Comparison of ENCODE assay signal across 1 cellular context in the genomic region with DNA sequence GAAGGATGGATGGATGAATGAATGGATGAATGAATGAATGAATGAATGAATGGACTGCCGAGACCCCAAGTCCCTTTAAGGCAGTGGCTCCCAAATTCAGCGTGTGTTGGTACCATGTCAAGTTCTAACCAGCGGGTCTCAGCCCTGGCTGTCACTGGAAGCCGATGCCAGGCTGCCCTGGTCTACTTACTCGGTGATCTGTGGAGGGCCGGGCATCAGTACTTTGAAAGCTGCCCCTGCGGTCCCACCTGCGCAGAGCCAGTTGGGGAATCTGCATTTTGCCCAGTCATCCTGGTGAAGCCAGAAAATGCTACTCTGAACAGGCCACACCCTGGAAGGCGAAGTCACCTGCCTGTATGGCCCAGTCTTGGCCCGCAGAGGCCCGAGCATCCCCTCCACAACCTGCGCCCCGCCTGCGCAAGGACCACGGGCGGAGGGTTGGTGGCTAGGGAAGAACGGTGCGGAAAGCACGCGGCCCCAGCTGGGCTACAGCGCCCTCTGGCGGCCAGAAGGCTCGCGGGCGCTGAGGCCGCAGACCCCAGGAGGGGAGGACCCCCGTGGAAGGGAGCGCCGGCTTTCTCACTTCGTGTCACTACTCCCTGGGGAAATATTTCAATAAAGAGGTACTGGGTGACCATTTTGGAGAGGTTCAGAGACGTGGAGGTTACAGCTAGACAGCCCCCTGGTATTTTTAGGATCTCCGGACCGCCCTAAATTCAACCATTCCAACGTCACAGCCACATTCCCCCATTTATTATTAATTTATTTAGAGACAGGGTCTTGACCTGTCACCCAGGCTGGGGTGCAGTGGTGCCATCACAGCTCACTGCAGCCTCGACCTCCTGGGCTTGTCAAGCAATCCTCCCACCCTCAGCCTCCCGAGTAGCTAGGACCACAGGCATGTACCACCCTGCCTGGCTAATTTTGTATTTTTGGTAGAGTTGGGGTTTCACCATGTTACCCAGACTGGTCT.
TF ChIP-seq lines count a peak whose summit lies in the region.

No MANE protein-coding gene starts in this region.

TF ChIP-seq in HepG2, 621 proteins besides CTCF, POLR2A, EP300 and RAD21 (continued from another document and continues in another):
- TF ChIP-seq, protein P1, sequence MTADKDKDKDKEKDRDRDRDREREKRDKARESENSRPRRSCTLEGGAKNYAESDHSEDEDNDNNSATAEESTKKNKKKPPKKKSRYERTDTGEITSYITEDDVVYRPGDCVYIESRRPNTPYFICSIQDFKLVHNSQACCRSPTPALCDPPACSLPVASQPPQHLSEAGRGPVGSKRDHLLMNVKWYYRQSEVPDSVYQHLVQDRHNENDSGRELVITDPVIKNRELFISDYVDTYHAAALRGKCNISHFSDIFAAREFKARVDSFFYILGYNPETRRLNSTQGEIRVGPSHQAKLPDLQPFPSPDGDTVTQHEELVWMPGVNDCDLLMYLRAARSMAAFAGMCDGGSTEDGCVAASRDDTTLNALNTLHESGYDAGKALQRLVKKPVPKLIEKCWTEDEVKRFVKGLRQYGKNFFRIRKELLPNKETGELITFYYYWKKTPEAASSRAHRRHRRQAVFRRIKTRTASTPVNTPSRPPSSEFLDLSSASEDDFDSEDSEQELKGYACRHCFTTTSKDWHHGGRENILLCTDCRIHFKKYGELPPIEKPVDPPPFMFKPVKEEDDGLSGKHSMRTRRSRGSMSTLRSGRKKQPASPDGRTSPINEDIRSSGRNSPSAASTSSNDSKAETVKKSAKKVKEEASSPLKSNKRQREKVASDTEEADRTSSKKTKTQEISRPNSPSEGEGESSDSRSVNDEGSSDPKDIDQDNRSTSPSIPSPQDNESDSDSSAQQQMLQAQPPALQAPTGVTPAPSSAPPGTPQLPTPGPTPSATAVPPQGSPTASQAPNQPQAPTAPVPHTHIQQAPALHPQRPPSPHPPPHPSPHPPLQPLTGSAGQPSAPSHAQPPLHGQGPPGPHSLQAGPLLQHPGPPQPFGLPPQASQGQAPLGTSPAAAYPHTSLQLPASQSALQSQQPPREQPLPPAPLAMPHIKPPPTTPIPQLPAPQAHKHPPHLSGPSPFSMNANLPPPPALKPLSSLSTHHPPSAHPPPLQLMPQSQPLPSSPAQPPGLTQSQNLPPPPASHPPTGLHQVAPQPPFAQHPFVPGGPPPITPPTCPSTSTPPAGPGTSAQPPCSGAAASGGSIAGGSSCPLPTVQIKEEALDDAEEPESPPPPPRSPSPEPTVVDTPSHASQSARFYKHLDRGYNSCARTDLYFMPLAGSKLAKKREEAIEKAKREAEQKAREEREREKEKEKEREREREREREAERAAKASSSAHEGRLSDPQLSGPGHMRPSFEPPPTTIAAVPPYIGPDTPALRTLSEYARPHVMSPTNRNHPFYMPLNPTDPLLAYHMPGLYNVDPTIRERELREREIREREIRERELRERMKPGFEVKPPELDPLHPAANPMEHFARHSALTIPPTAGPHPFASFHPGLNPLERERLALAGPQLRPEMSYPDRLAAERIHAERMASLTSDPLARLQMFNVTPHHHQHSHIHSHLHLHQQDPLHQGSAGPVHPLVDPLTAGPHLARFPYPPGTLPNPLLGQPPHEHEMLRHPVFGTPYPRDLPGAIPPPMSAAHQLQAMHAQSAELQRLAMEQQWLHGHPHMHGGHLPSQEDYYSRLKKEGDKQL (CRISPR knock-in tag; IDR thresholded peaks at IDR 0.05; ENCODE audit: low read depth), result no peak
- TF ChIP-seq E2F5 (CRISPR knock-in tag; conservative IDR thresholded peaks at IDR 0.05) (no peak), BCL3 (CRISPR knock-in tag; IDR thresholded peaks at IDR 0.05) (no peak), NRL (CRISPR knock-in tag; IDR thresholded peaks at IDR 0.05; ENCODE audit: borderline replicate concordance) (no peak), PITX1 (CRISPR knock-in tag; IDR thresholded peaks at IDR 0.05) (no peak), ZNF577 (CRISPR knock-in tag; IDR thresholded peaks at IDR 0.05; ENCODE audit: borderline replicate concordance, low read depth) (no peak), ZNF281 (CRISPR knock-in tag; IDR thresholded peaks at IDR 0.05; ENCODE audit: borderline replicate concordance) (no peak), SAP130 (CRISPR knock-in tag; IDR thresholded peaks at IDR 0.05; ENCODE audit: low read depth) (0 out of 2 replicates have a peak, but pooled peaks have one; percentile 23), ZNF326 (CRISPR knock-in tag; IDR thresholded peaks at IDR 0.05; ENCODE audit: borderline replicate concordance) (no peak), ZNF343 (CRISPR knock-in tag; IDR thresholded peaks at IDR 0.05) (no peak), CBX5 (CRISPR knock-in tag; IDR thresholded peaks at IDR 0.05; ENCODE audit: borderline replicate concordance) (no peak), ZNF674 (CRISPR knock-in tag; IDR thresholded peaks at IDR 0.05; ENCODE audit: low read depth) (no peak), NR2F6 (IDR thresholded peaks at IDR 0.05) (no peak), NR2F6 (CRISPR knock-in tag; IDR thresholded peaks at IDR 0.05) (peak; percentile 32; the same call in 1 of the 2 replicates), SP1 (IDR thresholded peaks at IDR 0.05) (no peak), SP1 (CRISPR knock-in tag; IDR thresholded peaks at IDR 0.05) (no peak), TAF1 (CRISPR knock-in tag; IDR thresholded peaks at IDR 0.05) (no peak), ZNF713 (CRISPR knock-in tag; IDR thresholded peaks at IDR 0.05) (no peak), FOXK1 (CRISPR knock-in tag; IDR thresholded peaks at IDR 0.05; ENCODE audit: borderline replicate concordance, low read depth) (no peak), MIER2 (CRISPR knock-in tag; IDR thresholded peaks at IDR 0.05) (no peak), ZNF761 (CRISPR knock-in tag; conservative IDR thresholded peaks at IDR 0.05) (no peak), ZBED4 (CRISPR knock-in tag; IDR thresholded peaks at IDR 0.05; ENCODE audit: borderline replicate concordance) (0 out of 2 replicates have a peak, but pooled peaks have one; percentile 49), ZNF530 (CRISPR knock-in tag; IDR thresholded peaks at IDR 0.05; ENCODE audit: low read depth) (no peak), ZNF788 (CRISPR knock-in tag; IDR thresholded peaks at IDR 0.05; ENCODE audit: borderline replicate concordance) (0 out of 2 replicates have a peak, but pooled peaks have one; percentile 35), RARA (CRISPR knock-in tag; IDR thresholded peaks at IDR 0.05) (no peak), KLF15 (CRISPR knock-in tag; IDR thresholded peaks at IDR 0.05; ENCODE audit: borderline replicate concordance) (no peak), FOXC1 (CRISPR knock-in tag; IDR thresholded peaks at IDR 0.05; ENCODE audit: borderline replicate concordance) (peak; percentile 65; the same call in 1 of the 2 replicates), MED8 (CRISPR knock-in tag; IDR thresholded peaks at IDR 0.05; ENCODE audit: insufficient replicate concordance) (no peak), LCORL (IDR thresholded peaks at IDR 0.05) (no peak), LCORL (CRISPR knock-in tag; IDR thresholded peaks at IDR 0.05) (peak; percentile 69; the same call in 1 of the 2 replicates), SNAI1 (CRISPR knock-in tag; IDR thresholded peaks at IDR 0.05; ENCODE audit: borderline replicate concordance) (no peak), ZNF782 (CRISPR knock-in tag; IDR thresholded peaks at IDR 0.05; ENCODE audit: borderline replicate concordance) (no peak), ZNF589 (CRISPR knock-in tag; conservative IDR thresholded peaks at IDR 0.05) (no peak), ZNF12 (CRISPR knock-in tag; IDR thresholded peaks at IDR 0.05) (peak; percentile 34; the same call in 1 of the 2 replicates), IKZF4 (CRISPR knock-in tag; IDR thresholded peaks at IDR 0.05; ENCODE audit: borderline replicate concordance, low read depth, not compliant biosample characterization) (no peak)
- TF ChIP-seq, protein P2, sequence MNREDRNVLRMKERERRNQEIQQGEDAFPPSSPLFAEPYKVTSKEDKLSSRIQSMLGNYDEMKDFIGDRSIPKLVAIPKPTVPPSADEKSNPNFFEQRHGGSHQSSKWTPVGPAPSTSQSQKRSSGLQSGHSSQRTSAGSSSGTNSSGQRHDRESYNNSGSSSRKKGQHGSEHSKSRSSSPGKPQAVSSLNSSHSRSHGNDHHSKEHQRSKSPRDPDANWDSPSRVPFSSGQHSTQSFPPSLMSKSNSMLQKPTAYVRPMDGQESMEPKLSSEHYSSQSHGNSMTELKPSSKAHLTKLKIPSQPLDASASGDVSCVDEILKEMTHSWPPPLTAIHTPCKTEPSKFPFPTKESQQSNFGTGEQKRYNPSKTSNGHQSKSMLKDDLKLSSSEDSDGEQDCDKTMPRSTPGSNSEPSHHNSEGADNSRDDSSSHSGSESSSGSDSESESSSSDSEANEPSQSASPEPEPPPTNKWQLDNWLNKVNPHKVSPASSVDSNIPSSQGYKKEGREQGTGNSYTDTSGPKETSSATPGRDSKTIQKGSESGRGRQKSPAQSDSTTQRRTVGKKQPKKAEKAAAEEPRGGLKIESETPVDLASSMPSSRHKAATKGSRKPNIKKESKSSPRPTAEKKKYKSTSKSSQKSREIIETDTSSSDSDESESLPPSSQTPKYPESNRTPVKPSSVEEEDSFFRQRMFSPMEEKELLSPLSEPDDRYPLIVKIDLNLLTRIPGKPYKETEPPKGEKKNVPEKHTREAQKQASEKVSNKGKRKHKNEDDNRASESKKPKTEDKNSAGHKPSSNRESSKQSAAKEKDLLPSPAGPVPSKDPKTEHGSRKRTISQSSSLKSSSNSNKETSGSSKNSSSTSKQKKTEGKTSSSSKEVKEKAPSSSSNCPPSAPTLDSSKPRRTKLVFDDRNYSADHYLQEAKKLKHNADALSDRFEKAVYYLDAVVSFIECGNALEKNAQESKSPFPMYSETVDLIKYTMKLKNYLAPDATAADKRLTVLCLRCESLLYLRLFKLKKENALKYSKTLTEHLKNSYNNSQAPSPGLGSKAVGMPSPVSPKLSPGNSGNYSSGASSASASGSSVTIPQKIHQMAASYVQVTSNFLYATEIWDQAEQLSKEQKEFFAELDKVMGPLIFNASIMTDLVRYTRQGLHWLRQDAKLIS (CRISPR knock-in tag; IDR thresholded peaks at IDR 0.05), result no peak
